Comparison of ENCODE assay signal across 10 cellular contexts in genomic region chr2:232418466-232419244, GRCh38. TPM values are rescaled to one million over a fixed set of nuclear protein-coding genes. Genes with fewer than 3 reads are reported as not detected.
DNase-seq lines count a peak whose midpoint lies in the region; ATAC-seq and TF ChIP-seq lines count a peak whose summit lies in the region.
"Had no signal": no experiment of that assay in that cellular context is flagged by ENCODE, and none has a peak within 500 bp of the region (broad histone marks: within the 10 kb centered on the region; RNA-seq: fewer than 3 reads in every experiment).

No MANE protein-coding gene starts in this region.

- TF ChIP-seq CTCF in endothelial cell (IDR thresholded peaks at IDR 0.05; ENCODE audit: unreplicated experiment) (no peak), psoas muscle (IDR thresholded peaks at IDR 0.05) (no peak), GM13976 (IDR thresholded peaks at IDR 0.05; ENCODE audit: borderline replicate concordance, control extremely low read depth, extremely low read depth, insufficient read depth, missing control alignments) (no peak)

- peaks cover 19% of the 10 kb centered on the region for H3K27me3 Mint-ChIP-seq in endothelial cell (ENCODE audit: unreplicated experiment)

- ATAC-seq in psoas muscle, result peak in 2 of 4 donors; percentile 28 to 38
- ATAC-seq in GM18907 (IDR thresholded peaks at IDR 0.05; ENCODE audit: unreplicated experiment), result no peak
- ATAC-seq in GM18858 (IDR thresholded peaks at IDR 0.05; ENCODE audit: unreplicated experiment), result no peak
- no peak for ATAC-seq in GM18873 (IDR thresholded peaks at IDR 0.05; ENCODE audit: low FRiP score, unreplicated experiment)

- intact Hi-C loops in psoas muscle (cut with DNase I), result no loop called here

- H3K4me1 ChIP-seq in psoas muscle, result peaks cover 12% of the 10 kb centered on the region

- H3K27ac Mint-ChIP-seq in endothelial cell (ENCODE audit: unreplicated experiment), result no peak overlapping the region

- DNase-seq in ELF-1 (ENCODE audit: low read depth, low spot score) (peak; percentile 67), NCI-H510A (lab: John Stamatoyannopoulos, UW) (peak; percentile 68), endothelial cell (ENCODE audit: low spot score) (no peak), psoas muscle (no peak), GM13976 (ENCODE audit: low spot score) (no peak)

- H3K36me3 Mint-ChIP-seq in endothelial cell (ENCODE audit: low read depth, unreplicated experiment), result peaks cover 7% of the 10 kb centered on the region

- in situ Hi-C loops in GM13976 (cut with MboI; ENCODE audit: low sequenced_read_pairs, unreplicated experiment), result no loop called here

- H3K27me3 ChIP-seq in psoas muscle (ENCODE audit: insufficient read depth in 3 of 3, low read length in 2 of 3), result peaks cover 0 to 83% (median 45%) of the 10 kb centered on the region in 3 donors

- peaks cover 6% of the 10 kb centered on the region for H3K4me1 Mint-ChIP-seq in endothelial cell (ENCODE audit: unreplicated experiment)

- peaks cover 8% of the 10 kb centered on the region for H3K9me3 ChIP-seq in psoas muscle

- H3K4me3 Mint-ChIP-seq in endothelial cell (ENCODE audit: unreplicated experiment), result peak overlapping the region; percentile 32

- H3K4me3 ChIP-seq in psoas muscle, result peak overlapping the region; percentile 50

- H3K9me3 Mint-ChIP-seq in endothelial cell (ENCODE audit: unreplicated experiment), result no peaks in the 10 kb centered on the region

- H3K36me3 ChIP-seq in psoas muscle (ENCODE audit: insufficient read depth in 1 of 2, low read depth in 1 of 2), result no peaks in the 10 kb centered on the region

- 1 to 4% (median 3%) methylated on average over 36 to 49 of the region's 49 CpGs for WGBS in psoas muscle, 3 donors

- H3K27ac ChIP-seq in psoas muscle, result no peak overlapping the region
- H3K27ac ChIP-seq: epithelial cell of prostate had no signal

RNA-seq across cellular contexts. Expression of gene ALPG, which starts 12.0 kb away (rescaled TPM):
- total RNA-seq in endothelial cell (ENCODE audit: unreplicated experiment), result not detected
- total RNA-seq in psoas muscle, result not detected
- polyA plus RNA-seq in psoas muscle, result not detected
- total RNA-seq: HT1080 had no signal

RNA-seq across cellular contexts. Expression of gene ALPI, which starts 37.3 kb away (rescaled TPM):
- not detected for total RNA-seq in endothelial cell (ENCODE audit: unreplicated experiment)
- total RNA-seq in psoas muscle, result not detected
- polyA plus RNA-seq in psoas muscle, result under 1 TPM in 2 of 3 donors, not detected in 1; 0.05 to 0.14 TPM
- total RNA-seq: HT1080 had no signal

RNA-seq across cellular contexts. Expression of gene ALPP, which starts 40.1 kb away (rescaled TPM):
- not detected for total RNA-seq in endothelial cell (ENCODE audit: unreplicated experiment)
- not detected for total RNA-seq in psoas muscle
- polyA plus RNA-seq in psoas muscle, result not detected
- total RNA-seq: HT1080 had no signal

Comparison
In these comparisons a context has a peak if more than half of its experiments do, and no peak if none do; other contexts are left out.
1. DNase-seq: peak in ELF-1 (single experiment) and NCI-H510A (single experiment); none in endothelial cell (single experiment), psoas muscle (0 of 2) and GM13976 (single experiment).